In the genomic region with DNA sequence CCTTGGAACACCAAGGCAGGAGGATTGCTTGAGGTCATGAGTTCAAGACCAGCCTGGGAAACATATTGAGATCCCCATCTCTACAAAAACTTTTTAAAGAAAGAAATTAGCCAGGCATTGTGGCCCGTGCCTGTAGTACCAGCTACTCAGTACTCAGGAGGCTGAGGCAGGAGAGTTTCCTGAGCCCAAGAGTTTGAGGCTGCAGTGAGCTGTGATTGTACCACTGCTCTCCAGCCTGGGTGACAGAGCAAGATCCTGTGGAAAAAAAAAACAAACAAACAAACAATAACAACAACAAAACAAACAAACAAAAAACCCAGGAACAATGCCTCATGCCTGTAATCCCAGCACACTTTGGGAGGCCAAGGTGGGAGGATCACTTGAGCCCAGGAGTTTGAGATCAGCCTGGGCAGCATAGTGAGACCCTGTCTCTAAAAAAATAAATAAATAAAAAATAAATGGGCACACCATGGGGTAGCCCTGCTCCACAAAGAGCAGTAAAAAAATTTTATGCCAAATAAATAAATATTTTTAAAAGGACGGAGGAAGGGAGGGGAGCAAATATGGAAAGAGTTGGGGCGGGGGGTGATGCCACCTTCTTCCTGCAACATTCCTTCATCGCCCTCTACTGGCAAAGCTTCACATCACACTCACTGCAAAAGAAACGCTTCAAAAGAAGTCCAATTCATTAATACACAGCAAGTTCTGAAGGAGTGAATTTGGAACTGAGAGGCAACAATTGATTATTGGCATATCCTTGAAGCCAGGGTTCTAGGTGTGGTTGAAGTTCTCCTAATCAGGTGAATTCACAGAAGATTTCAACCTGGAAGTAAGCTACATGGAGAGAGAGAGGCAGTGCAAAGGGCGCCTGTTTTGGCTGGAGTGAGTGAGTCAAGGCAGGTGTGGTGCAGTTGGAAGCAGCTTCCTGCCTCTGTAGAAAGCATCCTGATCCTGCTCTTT, we compare ENCODE assay signal across 8 cellular contexts. TPM values are rescaled to one million over a fixed set of nuclear protein-coding genes. Genes with fewer than 3 reads are reported as not detected.
DNase-seq lines count a peak whose midpoint lies in the region; ATAC-seq and TF ChIP-seq lines count a peak whose summit lies in the region.

No MANE protein-coding gene starts in this region.

- WGBS in tibial nerve, 2 donors, result 28 to 34% methylated on average over 6 of the region's 6 CpGs

- no peak for TF ChIP-seq EP300 in tibial nerve (IDR thresholded peaks at IDR 0.05)

- H3K4me3 Mint-ChIP-seq in activated T-cell treated with anti-CD3 and anti-CD28 coated beads, Interleukin-2, amount 50 U/mL, for 4 hours, result no peak overlapping the region

- no peaks in the 10 kb centered on the region for H3K36me3 ChIP-seq in tibial nerve

- peak; percentile 88 for TF ChIP-seq CTCF in fibroblast of mammary gland (conservative IDR thresholded peaks at IDR 0.05; ENCODE audit: control insufficient read depth, insufficient read depth, low read depth, low read length)
- TF ChIP-seq CTCF in omental fat pad (IDR thresholded peaks at IDR 0.05), result no peak
- TF ChIP-seq CTCF in tibial nerve (IDR thresholded peaks at IDR 0.05), result peak; percentile 76 to 84 (median 81)

- DNase-seq in G401 (ENCODE audit: low spot score), result peak; percentile 74
- DNase-seq in OCI-M1 (lab: John Stamatoyannopoulos, UW), result peak; percentile 78
- DNase-seq in activated T-cell treated with anti-CD3 and anti-CD28 coated beads, Interleukin-2, amount 50 U/mL, for 4 hours, result peak; percentile 67
- peak; percentile 63 for DNase-seq in fibroblast of mammary gland (ENCODE audit: low read depth)
- peak; percentile 44 for DNase-seq in omental fat pad (ENCODE audit: low spot score)
- DNase-seq in tibial nerve (ENCODE audit: low spot score in 2 of 2), result peak; percentile 54 to 90

- TF ChIP-seq POLR2A in tibial nerve (IDR thresholded peaks at IDR 0.05), result no peak

- H3K27ac ChIP-seq in tibial nerve, result no peak overlapping the region

- H3K4me3 ChIP-seq in fibroblast of mammary gland (ENCODE audit: control insufficient read depth, low read depth, low read length), result no peak overlapping the region
- no peak overlapping the region for H3K4me3 ChIP-seq in tibial nerve

- peaks cover 8% of the 10 kb centered on the region for H3K4me1 Mint-ChIP-seq in activated T-cell treated with anti-CD3 and anti-CD28 coated beads, Interleukin-2, amount 50 U/mL, for 4 hours (ENCODE audit: low read depth)

- no peaks in the 10 kb centered on the region for H3K36me3 Mint-ChIP-seq in activated T-cell treated with anti-CD3 and anti-CD28 coated beads, Interleukin-2, amount 50 U/mL, for 4 hours (ENCODE audit: insufficient read depth)

- no peaks in the 10 kb centered on the region for H3K9me3 Mint-ChIP-seq in activated T-cell treated with anti-CD3 and anti-CD28 coated beads, Interleukin-2, amount 50 U/mL, for 4 hours

- no peaks in the 10 kb centered on the region for H3K27me3 Mint-ChIP-seq in activated T-cell treated with anti-CD3 and anti-CD28 coated beads, Interleukin-2, amount 50 U/mL, for 4 hours (ENCODE audit: low read depth)

- in situ Hi-C loops in G401 (cut with HindIII; ENCODE audit: low sequenced_read_pairs), result no loop called here

- no peaks in the 10 kb centered on the region for H3K9me3 ChIP-seq in tibial nerve

- H3K27me3 ChIP-seq in tibial nerve, result no peaks in the 10 kb centered on the region

- ATAC-seq in HG02798 (IDR thresholded peaks at IDR 0.05; ENCODE audit: poor library complexity, unreplicated experiment) (peak; percentile 66), omental fat pad (ENCODE audit: low FRiP score) (no peak), HG03139 (IDR thresholded peaks at IDR 0.05; ENCODE audit: unreplicated experiment) (no peak)
- peak; percentile 60 to 67 for ATAC-seq in activated T-cell treated with anti-CD3 and anti-CD28 coated beads, Interleukin-2, amount 50 U/mL, for 4 hours

- H3K4me1 ChIP-seq in tibial nerve, result peaks cover 0 to 5% (median 0%) of the 10 kb centered on the region in 4 donors

RNA-seq across cellular contexts. Expression of gene GNPTAB, which starts 8.8 kb away (rescaled TPM):
- total RNA-seq in G401 (2014; rRNA removed; shearing (Covaris generic)), result 10.4 and 13.6 TPM in 2 replicates
- 10 to 100 TPM; 25.3 to 31.9 (median 29.6) TPM for total RNA-seq in activated T-cell treated with anti-CD3 and anti-CD28 coated beads, Interleukin-2, amount 50 U/mL, for 4 hours
- total RNA-seq in omental fat pad, result 10 to 100 TPM; 18.3 to 28.8 (median 24.8) TPM
- total RNA-seq in tibial nerve, result 10 to 100 TPM; 18.0 to 36.3 (median 32.5) TPM

RNA-seq across cellular contexts. Expression of gene DRAM1, which starts 37.8 kb away (rescaled TPM):
- 5.5 and 7.9 TPM in 2 replicates for total RNA-seq in G401 (2014; rRNA removed; shearing (Covaris generic))
- 1 to 10 TPM; 1.7 to 3.4 (median 3.1) TPM for total RNA-seq in activated T-cell treated with anti-CD3 and anti-CD28 coated beads, Interleukin-2, amount 50 U/mL, for 4 hours
- 10 to 100 TPM; 22.3 to 37.5 (median 25.4) TPM for total RNA-seq in omental fat pad
- 10 to 100 TPM; 14.4 to 23.1 (median 17.8) TPM for total RNA-seq in tibial nerve

Comparison
In these comparisons a context has a peak if more than half of its experiments do, and no peak if none do; other contexts are left out.
1. ATAC-seq: peak in HG02798 (single experiment) and activated T-cell treated with anti-CD3 and anti-CD28 coated beads, Interleukin-2, amount 50 U/mL, for 4 hours (2 of 2); none in omental fat pad (single experiment) and HG03139 (single experiment).
2. CTCF ChIP-seq: peak in fibroblast of mammary gland (single experiment) and tibial nerve (5 of 5); none in omental fat pad (0 of 3).
3. Peak in every context shown above with its lines, with median percentiles within 50 percentile points of each other: DNase-seq.